In the genomic region with DNA sequence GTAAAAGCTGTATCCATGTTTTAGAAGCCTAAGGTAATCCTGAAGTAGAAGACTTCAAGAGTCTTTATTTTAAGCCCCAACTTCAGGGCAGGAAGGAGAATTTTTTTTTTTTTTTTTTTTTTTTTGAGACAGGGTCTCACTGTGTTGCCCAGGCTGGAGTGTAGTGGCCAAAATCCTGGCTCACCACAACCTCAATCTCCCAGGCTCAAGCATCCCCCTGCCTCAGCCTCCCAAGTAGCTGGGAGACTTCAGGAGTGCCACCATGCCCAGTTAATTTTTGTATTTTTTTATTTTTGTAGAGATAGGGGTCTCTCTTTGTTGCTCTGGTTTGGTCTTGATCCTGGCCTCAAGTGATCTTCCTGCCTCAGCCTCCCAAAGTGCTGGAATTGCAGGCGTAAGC, we compare ENCODE assay signal across 25 cellular contexts. TPM values are rescaled to one million over a fixed set of nuclear protein-coding genes. Genes with fewer than 3 reads are reported as not detected.
DNase-seq lines count a peak whose midpoint lies in the region; ATAC-seq and TF ChIP-seq lines count a peak whose summit lies in the region.
"Had no signal": no experiment of that assay in that cellular context is flagged by ENCODE, and none has a peak within 500 bp of the region (broad histone marks: within the 10 kb centered on the region; RNA-seq: fewer than 3 reads in every experiment).

No MANE protein-coding gene starts in this region.

- H3K4me3 ChIP-seq in HEK293 (ENCODE audit: low read depth, low read length) (no peak overlapping the region), coronary artery (no peak overlapping the region), suprapubic skin (no peak overlapping the region), mucosa of descending colon (no peak overlapping the region)
- H3K4me3 ChIP-seq: PC-9, skin epidermis had no signal

- WGBS in suprapubic skin = 94% methylated on average over 1 of the region's 1 CpG

- no peak for TF ChIP-seq EP300 in suprapubic skin (IDR thresholded peaks at IDR 0.05)

- intact Hi-C loops in mucosa of descending colon (cut with DNase I, micrococcal nuclease) = loop anchor here in 1 of 2 donors (10.0 kb wide), 1 partner anchor 161 kb away; no protein-coding TSS in a partner anchor

- no peaks in the 10 kb centered on the region for H3K36me3 Mint-ChIP-seq in mesothelial cell of epicardium
- H3K36me3 Mint-ChIP-seq: activated naive CD4-positive, alpha-beta T cell treated with anti-CD3 and anti-CD28 coated beads, Interleukin-2, amount 50 U/mL, for 24 hours; naive thymus-derived CD4-positive, alpha-beta T cell had no signal

- POLR2A ChIA-PET in HEK293 (lab: Yijun Ruan, JAX) (interaction anchor here (0.6 kb wide), 1 partner anchor 291 kb away, joined by 7 read pairs; a partner anchor contains a TSS), GM10248 (lab: Yijun Ruan, JAX) (no interaction called here)

- H3K4me1 ChIP-seq in HEK293 (ENCODE audit: control insufficient read depth, insufficient read depth, low read length) (no peaks in the 10 kb centered on the region), suprapubic skin (peaks cover 38% of the 10 kb centered on the region), mucosa of descending colon (ENCODE audit: low read depth) (peaks cover 17% of the 10 kb centered on the region)
- H3K4me1 ChIP-seq: BE2C had no signal

- H3K27me3 ChIP-seq in suprapubic skin = no peaks in the 10 kb centered on the region

- CTCF ChIA-PET in HEK293 (lab: Yijun Ruan, JAX) = interaction anchor here (0.6 to 1.2 kb wide), 5 partner anchors 235 to 564 kb away, joined by 3 to 8 read pairs (median 5); no protein-coding TSS in a partner anchor
- CTCF ChIA-PET in GM10248 (lab: Yijun Ruan, JAX) = interaction anchor here (0.9 to 1.0 kb wide), 2 partner anchors 9 to 12 kb away, joined by 3 to 4 read pairs; no protein-coding TSS in a partner anchor

- H3K27me3 Mint-ChIP-seq in mesothelial cell of epicardium (ENCODE audit: low read depth) = peaks cover 14% of the 10 kb centered on the region

- TF ChIP-seq POLR2A in suprapubic skin (IDR thresholded peaks at IDR 0.05) = no peak

- H3K9me3 Mint-ChIP-seq in mesothelial cell of epicardium = no peaks in the 10 kb centered on the region
- H3K9me3 Mint-ChIP-seq: activated naive CD4-positive, alpha-beta T cell treated with anti-CD3 and anti-CD28 coated beads, Interleukin-2, amount 50 U/mL, for 24 hours had no signal

- H3K4me1 Mint-ChIP-seq in mesothelial cell of epicardium = peaks cover 25% of the 10 kb centered on the region

- H3K27ac ChIP-seq in HEK293 (ENCODE audit: extremely low read depth, low read depth, low read length) (no peak overlapping the region), coronary artery (peak overlapping the region; percentile 21 to 71), suprapubic skin (peak overlapping the region; percentile 30)
- H3K27ac ChIP-seq: PC-9, VCaP had no signal

- TF ChIP-seq CTCF in HEK293 (tag by site-specific recombination; IDR thresholded peaks at IDR 0.05) (no peak), coronary artery (IDR thresholded peaks at IDR 0.05) (no peak), mesothelial cell of epicardium (IDR thresholded peaks at IDR 0.05; ENCODE audit: unreplicated experiment) (no peak), suprapubic skin (IDR thresholded peaks at IDR 0.05) (no peak), GM10248 (IDR thresholded peaks at IDR 0.05; ENCODE audit: control extremely low read depth, extremely low read depth, low read depth, missing control alignments) (no peak), mucosa of descending colon (IDR thresholded peaks at IDR 0.05) (no peak)

- H3K36me3 ChIP-seq in HEK293 (ENCODE audit: control insufficient read depth in 2 of 2, insufficient read depth in 1 of 2, low read length in 2 of 2) (no peaks in the 10 kb centered on the region), suprapubic skin (no peaks in the 10 kb centered on the region), mucosa of descending colon (ENCODE audit: low read depth) (no peaks in the 10 kb centered on the region)
- H3K36me3 ChIP-seq: BE2C had no signal

- peak overlapping the region; percentile 4 for H3K4me3 Mint-ChIP-seq in mesothelial cell of epicardium
- H3K4me3 Mint-ChIP-seq: activated naive CD4-positive, alpha-beta T cell treated with anti-CD3 and anti-CD28 coated beads, Interleukin-2, amount 50 U/mL, for 24 hours; stimulated activated naive B cell treated with anti-CD40 and anti-IgM and Interleukin-4, amounts not matched to agents 10 μg/mL and 1 μg/mL and 100 μg/mL, for 72 hours had no signal

- no peak for ATAC-seq in mucosa of descending colon
- ATAC-seq: naive thymus-derived CD4-positive, alpha-beta T cell; stimulated activated naive B cell treated with anti-CD40 and anti-IgM and Interleukin-4, amounts not matched to agents 10 μg/mL and 1 μg/mL and 100 μg/mL, for 72 hours had no signal

- H3K27ac Mint-ChIP-seq in mesothelial cell of epicardium = peak overlapping the region; percentile 43
- H3K27ac Mint-ChIP-seq: activated naive CD4-positive, alpha-beta T cell treated with anti-CD3 and anti-CD28 coated beads, Interleukin-2, amount 50 U/mL, for 24 hours; naive thymus-derived CD4-positive, alpha-beta T cell; stimulated activated naive B cell treated with anti-CD40 and anti-IgM and Interleukin-4, amounts not matched to agents 10 μg/mL and 1 μg/mL and 100 μg/mL, for 72 hours had no signal

- H3K9me3 ChIP-seq in HEK293 (ENCODE audit: control insufficient read depth, insufficient read depth, low read depth, low read length) = no peaks in the 10 kb centered on the region
- H3K9me3 ChIP-seq in suprapubic skin = no peaks in the 10 kb centered on the region
- no peaks in the 10 kb centered on the region for H3K9me3 ChIP-seq in mucosa of descending colon
- H3K9me3 ChIP-seq: BE2C had no signal

- DNase-seq in coronary artery (ENCODE audit: low spot score) (no peak), mesothelial cell of epicardium (ENCODE audit: low spot score in 2 of 2, unreplicated experiment in 2 of 2) (no peak), suprapubic skin (ENCODE audit: low spot score in 2 of 2) (no peak), GM10248 (ENCODE audit: extremely low spot score) (no peak), mucosa of descending colon (no peak), amniotic stem cell (lab: John Stamatoyannopoulos, UW) (no peak)
- DNase-seq: ACHN; activated CD4-positive, alpha-beta T cell treated with anti-CD3 and anti-CD28 coated beads for 4 hours; BE2C; effector CD4-positive, alpha-beta T cell; Kasumi-1; midbrain; MV-4-11; naive thymus-derived CD4-positive, alpha-beta T cell; NCI-H2107; NCI-H345; NCI-H69; PC-9; SHP77; stimulated activated naive B cell treated with anti-CD40 and anti-IgM and Interleukin-4, amounts not matched to agents 10 μg/mL and 1 μg/mL and 100 μg/mL, for 72 hours; T1000 had no signal

TF ChIP-seq in HEK293, 187 proteins besides CTCF, POLR2A, EP300 and RAD21:
- no peak for TF ChIP-seq SP7 (tag by site-specific recombination; IDR thresholded peaks at IDR 0.05)
- no peak for TF ChIP-seq ZNF791 (tag by site-specific recombination; IDR thresholded peaks at IDR 0.05)
- peak; percentile 61; the same call in 1 of the 2 replicates for TF ChIP-seq ZNF121 (tag by site-specific recombination; IDR thresholded peaks at IDR 0.05)
- TF ChIP-seq, protein P1, sequence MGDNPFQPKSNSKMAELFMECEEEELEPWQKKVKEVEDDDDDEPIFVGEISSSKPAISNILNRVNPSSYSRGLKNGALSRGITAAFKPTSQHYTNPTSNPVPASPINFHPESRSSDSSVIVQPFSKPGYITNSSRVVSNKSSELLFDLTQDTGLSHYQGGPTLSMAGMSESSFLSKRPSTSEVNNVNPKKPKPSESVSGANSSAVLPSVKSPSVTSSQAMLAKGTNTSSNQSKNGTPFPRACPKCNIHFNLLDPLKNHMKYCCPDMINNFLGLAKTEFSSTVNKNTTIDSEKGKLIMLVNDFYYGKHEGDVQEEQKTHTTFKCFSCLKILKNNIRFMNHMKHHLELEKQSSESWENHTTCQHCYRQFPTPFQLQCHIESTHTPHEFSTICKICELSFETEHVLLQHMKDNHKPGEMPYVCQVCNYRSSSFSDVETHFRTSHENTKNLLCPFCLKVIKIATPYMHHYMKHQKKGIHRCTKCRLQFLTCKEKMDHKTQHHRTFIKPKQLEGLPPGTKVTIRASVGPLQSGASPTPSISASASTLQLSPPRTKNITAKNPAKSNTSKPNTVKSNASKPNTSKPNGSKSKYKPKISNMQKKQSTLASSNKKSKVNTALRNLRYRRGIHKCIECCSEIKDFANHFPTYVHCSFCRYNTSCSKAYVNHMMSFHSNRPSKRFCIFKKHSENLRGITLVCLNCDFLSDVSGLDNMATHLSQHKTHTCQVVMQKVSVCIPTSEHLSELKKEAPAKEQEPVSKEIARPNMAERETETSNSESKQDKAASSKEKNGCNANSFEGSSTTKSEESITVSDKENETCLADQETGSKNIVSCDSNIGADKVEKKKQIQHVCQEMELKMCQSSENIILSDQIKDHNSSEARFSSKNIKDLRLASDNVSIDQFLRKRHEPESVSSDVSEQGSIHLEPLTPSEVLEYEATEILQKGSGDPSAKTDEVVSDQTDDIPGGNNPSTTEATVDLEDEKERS (tag by site-specific recombination; IDR thresholded peaks at IDR 0.05) = no peak

RNA-seq across cellular contexts. Expression of a gene that starts 3.3 kb away (rescaled TPM):
- total RNA-seq in mesothelial cell of epicardium (19.0 to 28.6 TPM (median 25.7 TPM) in 3 replicates), suprapubic skin (100 to 1,000 TPM in 2 of 4 donors, 10 to 100 TPM in 2; 49.3 to 143 (median 95.2) TPM), mucosa of descending colon (10 to 100 TPM; 61.0 to 99.8 (median 98.0) TPM)
- total RNA-seq: PC-9 had no signal
